Comparison of ENCODE assay signal across 1 cellular context in the genomic region with DNA sequence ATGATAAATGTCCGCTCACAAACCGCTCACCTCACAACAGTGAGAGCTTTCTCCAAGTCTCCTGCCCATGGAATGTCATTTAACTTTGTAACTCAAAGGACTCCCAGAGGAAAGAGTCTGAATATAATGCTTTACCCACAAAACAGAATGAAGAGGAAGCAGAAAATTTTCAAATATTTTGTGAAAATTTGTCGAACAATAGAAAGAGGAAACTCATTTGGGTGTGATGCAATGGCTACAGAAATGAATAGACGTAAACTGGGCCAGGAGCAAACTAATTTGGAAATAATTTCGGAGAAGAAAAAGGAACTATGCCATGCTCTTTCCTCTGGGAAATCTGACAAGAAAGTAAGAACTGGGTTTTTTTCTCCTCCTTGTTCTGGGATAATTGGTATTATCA.
TF ChIP-seq lines count a peak whose summit lies in the region.

No MANE protein-coding gene starts in this region.

TF ChIP-seq in K562, 482 proteins besides CTCF, POLR2A, EP300 and RAD21:
- TF ChIP-seq JUNB (CRISPR knock-in tag; conservative IDR thresholded peaks at IDR 0.05) (no peak), PHTF2 (CRISPR knock-in tag; IDR thresholded peaks at IDR 0.05) (no peak), RNF2 (IDR thresholded peaks at IDR 0.05) (no peak), CBFB (CRISPR knock-in tag; IDR thresholded peaks at IDR 0.05) (no peak), KLF1 (tag; IDR thresholded peaks at IDR 0.05) (no peak), BCOR (IDR thresholded peaks at IDR 0.05) (no peak), RFX1 (IDR thresholded peaks at IDR 0.05) (no peak), ZNF146 (CRISPR knock-in tag; IDR thresholded peaks at IDR 0.05; ENCODE audit: unreplicated experiment) (no peak), PML (IDR thresholded peaks at IDR 0.05; ENCODE audit: low read length) (no peak), ZNF175 (CRISPR knock-in tag; IDR thresholded peaks at IDR 0.05; ENCODE audit: low read depth) (no peak), NFIX (CRISPR knock-in tag; IDR thresholded peaks at IDR 0.05; ENCODE audit: low read depth) (no peak), CEBPG (CRISPR knock-in tag; IDR thresholded peaks at IDR 0.05) (no peak), CEBPG (tag; conservative IDR thresholded peaks at IDR 0.05 in 1 of 2, IDR thresholded peaks at IDR 0.05 in 1 of 2) (peak; percentile 45 to 56; a peak in 3 of 4 replicates), ZNF143 (CRISPR knock-in tag; IDR thresholded peaks at IDR 0.05) (no peak), CEBPB (tag; IDR thresholded peaks at IDR 0.05) (peak; percentile 79), CREB1 (IDR thresholded peaks at IDR 0.05) (no peak), CREB1 (CRISPR knock-in tag; IDR thresholded peaks at IDR 0.05) (no peak), SRSF3 (IDR thresholded peaks at IDR 0.05; ENCODE audit: insufficient read depth, low read length) (no peak), MTA2 (IDR thresholded peaks at IDR 0.05; ENCODE audit: low read depth) (no peak), SNRNP70 (optimal IDR thresholded peaks at IDR 0.05; ENCODE audit: low read depth, low read length) (no peak), JUND (IDR thresholded peaks at IDR 0.05; ENCODE audit: borderline replicate concordance, low read depth, low read length) (no peak), JUND (tag; IDR thresholded peaks at IDR 0.05; ENCODE audit: borderline replicate concordance, low read depth, low read length) (no peak)
- TF ChIP-seq, protein P1, sequence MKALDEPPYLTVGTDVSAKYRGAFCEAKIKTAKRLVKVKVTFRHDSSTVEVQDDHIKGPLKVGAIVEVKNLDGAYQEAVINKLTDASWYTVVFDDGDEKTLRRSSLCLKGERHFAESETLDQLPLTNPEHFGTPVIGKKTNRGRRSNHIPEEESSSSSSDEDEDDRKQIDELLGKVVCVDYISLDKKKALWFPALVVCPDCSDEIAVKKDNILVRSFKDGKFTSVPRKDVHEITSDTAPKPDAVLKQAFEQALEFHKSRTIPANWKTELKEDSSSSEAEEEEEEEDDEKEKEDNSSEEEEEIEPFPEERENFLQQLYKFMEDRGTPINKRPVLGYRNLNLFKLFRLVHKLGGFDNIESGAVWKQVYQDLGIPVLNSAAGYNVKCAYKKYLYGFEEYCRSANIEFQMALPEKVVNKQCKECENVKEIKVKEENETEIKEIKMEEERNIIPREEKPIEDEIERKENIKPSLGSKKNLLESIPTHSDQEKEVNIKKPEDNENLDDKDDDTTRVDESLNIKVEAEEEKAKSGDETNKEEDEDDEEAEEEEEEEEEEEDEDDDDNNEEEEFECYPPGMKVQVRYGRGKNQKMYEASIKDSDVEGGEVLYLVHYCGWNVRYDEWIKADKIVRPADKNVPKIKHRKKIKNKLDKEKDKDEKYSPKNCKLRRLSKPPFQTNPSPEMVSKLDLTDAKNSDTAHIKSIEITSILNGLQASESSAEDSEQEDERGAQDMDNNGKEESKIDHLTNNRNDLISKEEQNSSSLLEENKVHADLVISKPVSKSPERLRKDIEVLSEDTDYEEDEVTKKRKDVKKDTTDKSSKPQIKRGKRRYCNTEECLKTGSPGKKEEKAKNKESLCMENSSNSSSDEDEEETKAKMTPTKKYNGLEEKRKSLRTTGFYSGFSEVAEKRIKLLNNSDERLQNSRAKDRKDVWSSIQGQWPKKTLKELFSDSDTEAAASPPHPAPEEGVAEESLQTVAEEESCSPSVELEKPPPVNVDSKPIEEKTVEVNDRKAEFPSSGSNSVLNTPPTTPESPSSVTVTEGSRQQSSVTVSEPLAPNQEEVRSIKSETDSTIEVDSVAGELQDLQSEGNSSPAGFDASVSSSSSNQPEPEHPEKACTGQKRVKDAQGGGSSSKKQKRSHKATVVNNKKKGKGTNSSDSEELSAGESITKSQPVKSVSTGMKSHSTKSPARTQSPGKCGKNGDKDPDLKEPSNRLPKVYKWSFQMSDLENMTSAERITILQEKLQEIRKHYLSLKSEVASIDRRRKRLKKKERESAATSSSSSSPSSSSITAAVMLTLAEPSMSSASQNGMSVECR (CRISPR knock-in tag; IDR thresholded peaks at IDR 0.05), result no peak
- TF ChIP-seq, protein P2, sequence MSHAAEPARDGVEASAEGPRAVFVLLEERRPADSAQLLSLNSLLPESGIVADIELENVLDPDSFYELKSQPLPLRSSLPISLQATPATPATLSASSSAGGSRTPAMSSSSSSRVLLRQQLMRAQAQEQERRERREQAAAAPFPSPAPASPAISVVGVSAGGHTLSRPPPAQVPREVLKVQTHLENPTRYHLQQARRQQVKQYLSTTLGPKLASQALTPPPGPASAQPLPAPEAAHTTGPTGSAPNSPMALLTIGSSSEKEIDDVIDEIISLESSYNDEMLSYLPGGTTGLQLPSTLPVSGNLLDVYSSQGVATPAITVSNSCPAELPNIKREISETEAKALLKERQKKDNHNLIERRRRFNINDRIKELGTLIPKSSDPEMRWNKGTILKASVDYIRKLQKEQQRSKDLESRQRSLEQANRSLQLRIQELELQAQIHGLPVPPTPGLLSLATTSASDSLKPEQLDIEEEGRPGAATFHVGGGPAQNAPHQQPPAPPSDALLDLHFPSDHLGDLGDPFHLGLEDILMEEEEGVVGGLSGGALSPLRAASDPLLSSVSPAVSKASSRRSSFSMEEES (CRISPR knock-in tag; IDR thresholded peaks at IDR 0.05), result no peak
- TF ChIP-seq, protein P3, sequence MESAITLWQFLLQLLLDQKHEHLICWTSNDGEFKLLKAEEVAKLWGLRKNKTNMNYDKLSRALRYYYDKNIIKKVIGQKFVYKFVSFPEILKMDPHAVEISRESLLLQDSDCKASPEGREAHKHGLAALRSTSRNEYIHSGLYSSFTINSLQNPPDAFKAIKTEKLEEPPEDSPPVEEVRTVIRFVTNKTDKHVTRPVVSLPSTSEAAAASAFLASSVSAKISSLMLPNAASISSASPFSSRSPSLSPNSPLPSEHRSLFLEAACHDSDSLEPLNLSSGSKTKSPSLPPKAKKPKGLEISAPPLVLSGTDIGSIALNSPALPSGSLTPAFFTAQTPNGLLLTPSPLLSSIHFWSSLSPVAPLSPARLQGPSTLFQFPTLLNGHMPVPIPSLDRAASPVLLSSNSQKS (CRISPR knock-in tag; IDR thresholded peaks at IDR 0.05), result no peak
- TF ChIP-seq, protein P4, sequence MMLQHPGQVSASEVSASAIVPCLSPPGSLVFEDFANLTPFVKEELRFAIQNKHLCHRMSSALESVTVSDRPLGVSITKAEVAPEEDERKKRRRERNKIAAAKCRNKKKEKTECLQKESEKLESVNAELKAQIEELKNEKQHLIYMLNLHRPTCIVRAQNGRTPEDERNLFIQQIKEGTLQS (IDR thresholded peaks at IDR 0.05), result peak; percentile 53; the same call in 1 of the 2 replicates
- TF ChIP-seq, protein P4 (CRISPR knock-in tag; conservative IDR thresholded peaks at IDR 0.05), result no peak
- TF ChIP-seq, protein P5, sequence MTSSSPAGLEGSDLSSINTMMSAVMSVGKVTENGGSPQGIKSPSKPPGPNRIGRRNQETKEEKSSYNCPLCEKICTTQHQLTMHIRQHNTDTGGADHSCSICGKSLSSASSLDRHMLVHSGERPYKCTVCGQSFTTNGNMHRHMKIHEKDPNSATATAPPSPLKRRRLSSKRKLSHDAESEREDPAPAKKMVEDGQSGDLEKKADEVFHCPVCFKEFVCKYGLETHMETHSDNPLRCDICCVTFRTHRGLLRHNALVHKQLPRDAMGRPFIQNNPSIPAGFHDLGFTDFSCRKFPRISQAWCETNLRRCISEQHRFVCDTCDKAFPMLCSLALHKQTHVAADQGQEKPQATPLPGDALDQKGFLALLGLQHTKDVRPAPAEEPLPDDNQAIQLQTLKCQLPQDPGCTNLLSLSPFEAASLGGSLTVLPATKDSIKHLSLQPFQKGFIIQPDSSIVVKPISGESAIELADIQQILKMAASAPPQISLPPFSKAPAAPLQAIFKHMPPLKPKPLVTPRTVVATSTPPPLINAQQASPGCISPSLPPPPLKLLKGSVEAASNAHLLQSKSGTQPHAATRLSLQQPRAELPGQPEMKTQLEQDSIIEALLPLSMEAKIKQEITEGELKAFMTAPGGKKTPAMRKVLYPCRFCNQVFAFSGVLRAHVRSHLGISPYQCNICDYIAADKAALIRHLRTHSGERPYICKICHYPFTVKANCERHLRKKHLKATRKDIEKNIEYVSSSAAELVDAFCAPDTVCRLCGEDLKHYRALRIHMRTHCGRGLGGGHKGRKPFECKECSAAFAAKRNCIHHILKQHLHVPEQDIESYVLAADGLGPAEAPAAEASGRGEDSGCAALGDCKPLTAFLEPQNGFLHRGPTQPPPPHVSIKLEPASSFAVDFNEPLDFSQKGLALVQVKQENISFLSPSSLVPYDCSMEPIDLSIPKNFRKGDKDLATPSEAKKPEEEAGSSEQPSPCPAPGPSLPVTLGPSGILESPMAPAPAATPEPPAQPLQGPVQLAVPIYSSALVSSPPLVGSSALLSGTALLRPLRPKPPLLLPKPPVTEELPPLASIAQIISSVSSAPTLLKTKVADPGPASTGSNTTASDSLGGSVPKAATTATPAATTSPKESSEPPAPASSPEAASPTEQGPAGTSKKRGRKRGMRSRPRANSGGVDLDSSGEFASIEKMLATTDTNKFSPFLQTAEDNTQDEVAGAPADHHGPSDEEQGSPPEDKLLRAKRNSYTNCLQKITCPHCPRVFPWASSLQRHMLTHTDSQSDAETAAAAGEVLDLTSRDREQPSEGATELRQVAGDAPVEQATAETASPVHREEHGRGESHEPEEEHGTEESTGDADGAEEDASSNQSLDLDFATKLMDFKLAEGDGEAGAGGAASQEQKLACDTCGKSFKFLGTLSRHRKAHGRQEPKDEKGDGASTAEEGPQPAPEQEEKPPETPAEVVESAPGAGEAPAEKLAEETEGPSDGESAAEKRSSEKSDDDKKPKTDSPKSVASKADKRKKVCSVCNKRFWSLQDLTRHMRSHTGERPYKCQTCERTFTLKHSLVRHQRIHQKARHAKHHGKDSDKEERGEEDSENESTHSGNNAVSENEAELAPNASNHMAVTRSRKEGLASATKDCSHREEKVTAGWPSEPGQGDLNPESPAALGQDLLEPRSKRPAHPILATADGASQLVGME (CRISPR knock-in tag; IDR thresholded peaks at IDR 0.05), result no peak
- TF ChIP-seq, protein P6, sequence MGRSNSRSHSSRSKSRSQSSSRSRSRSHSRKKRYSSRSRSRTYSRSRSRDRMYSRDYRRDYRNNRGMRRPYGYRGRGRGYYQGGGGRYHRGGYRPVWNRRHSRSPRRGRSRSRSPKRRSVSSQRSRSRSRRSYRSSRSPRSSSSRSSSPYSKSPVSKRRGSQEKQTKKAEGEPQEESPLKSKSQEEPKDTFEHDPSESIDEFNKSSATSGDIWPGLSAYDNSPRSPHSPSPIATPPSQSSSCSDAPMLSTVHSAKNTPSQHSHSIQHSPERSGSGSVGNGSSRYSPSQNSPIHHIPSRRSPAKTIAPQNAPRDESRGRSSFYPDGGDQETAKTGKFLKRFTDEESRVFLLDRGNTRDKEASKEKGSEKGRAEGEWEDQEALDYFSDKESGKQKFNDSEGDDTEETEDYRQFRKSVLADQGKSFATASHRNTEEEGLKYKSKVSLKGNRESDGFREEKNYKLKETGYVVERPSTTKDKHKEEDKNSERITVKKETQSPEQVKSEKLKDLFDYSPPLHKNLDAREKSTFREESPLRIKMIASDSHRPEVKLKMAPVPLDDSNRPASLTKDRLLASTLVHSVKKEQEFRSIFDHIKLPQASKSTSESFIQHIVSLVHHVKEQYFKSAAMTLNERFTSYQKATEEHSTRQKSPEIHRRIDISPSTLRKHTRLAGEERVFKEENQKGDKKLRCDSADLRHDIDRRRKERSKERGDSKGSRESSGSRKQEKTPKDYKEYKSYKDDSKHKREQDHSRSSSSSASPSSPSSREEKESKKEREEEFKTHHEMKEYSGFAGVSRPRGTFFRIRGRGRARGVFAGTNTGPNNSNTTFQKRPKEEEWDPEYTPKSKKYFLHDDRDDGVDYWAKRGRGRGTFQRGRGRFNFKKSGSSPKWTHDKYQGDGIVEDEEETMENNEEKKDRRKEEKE (IDR thresholded peaks at IDR 0.05; ENCODE audit: borderline replicate concordance in 1 of 2, control insufficient read depth in 1 of 2, low read depth in 2 of 2, low read length in 1 of 2), result no peak
